ENCODE assay signal across 2 cellular contexts in genomic region chr4:150323551-150324325, GRCh38.
TF ChIP-seq lines count a peak whose summit lies in the region.

No MANE protein-coding gene starts in this region.

TF ChIP-seq in GM23338, 12 proteins besides CTCF, POLR2A, EP300 and RAD21 (continued from another document):
- TF ChIP-seq EZH2phosphoT487 (IDR thresholded peaks at IDR 0.05; ENCODE audit: unreplicated experiment) = no peak
- TF ChIP-seq NANOG (IDR thresholded peaks at IDR 0.05; ENCODE audit: borderline replicate concordance) = no peak
- no peak for TF ChIP-seq REST (IDR thresholded peaks at IDR 0.05; ENCODE audit: unreplicated experiment)
- no peak for TF ChIP-seq ZNF462 (CRISPR knock-in tag; IDR thresholded peaks at IDR 0.05)
- TF ChIP-seq JUNB (IDR thresholded peaks at IDR 0.05; ENCODE audit: unreplicated experiment) = no peak
- no peak for TF ChIP-seq CREB1 (CRISPR knock-in tag; IDR thresholded peaks at IDR 0.05; ENCODE audit: low read depth)
- no peak for TF ChIP-seq EZH2 (IDR thresholded peaks at IDR 0.05; ENCODE audit: low read depth, unreplicated experiment)

TF ChIP-seq in WTC11, 78 proteins besides CTCF, POLR2A, EP300 and RAD21 (continued from another document):
- TF ChIP-seq HMGXB4 (CRISPR knock-in tag; IDR thresholded peaks at IDR 0.05) (no peak), ZBTB21 (CRISPR knock-in tag; IDR thresholded peaks at IDR 0.05; ENCODE audit: borderline replicate concordance) (no peak), ZMAT4 (CRISPR knock-in tag; IDR thresholded peaks at IDR 0.05) (no peak), NR2C2 (CRISPR knock-in tag; IDR thresholded peaks at IDR 0.05) (no peak), ZNF416 (CRISPR knock-in tag; IDR thresholded peaks at IDR 0.05) (no peak), MAX (CRISPR knock-in tag; IDR thresholded peaks at IDR 0.05) (no peak), MYBL2 (CRISPR knock-in tag; IDR thresholded peaks at IDR 0.05) (no peak), ZNF425 (CRISPR knock-in tag; conservative IDR thresholded peaks at IDR 0.05) (no peak), RORB (CRISPR knock-in tag; IDR thresholded peaks at IDR 0.05) (no peak), SMAD3 (CRISPR knock-in tag; IDR thresholded peaks at IDR 0.05; ENCODE audit: borderline replicate concordance) (no peak)
